Comparison of ENCODE assay signal across 1 cellular context in genomic region chr2:112259509-112260294, GRCh38.
TF ChIP-seq lines count a peak whose summit lies in the region.

No MANE protein-coding gene starts in this region.

TF ChIP-seq in HepG2, 621 proteins besides CTCF, POLR2A, EP300 and RAD21 (continued from another document and continues in another):
- peak; percentile 22; the same call in 1 of the 2 replicates for TF ChIP-seq GABPB1 (CRISPR knock-in tag; IDR thresholded peaks at IDR 0.05)
- TF ChIP-seq SP4 (CRISPR knock-in tag; IDR thresholded peaks at IDR 0.05): no peak
- TF ChIP-seq DNMT3B (CRISPR knock-in tag; conservative IDR thresholded peaks at IDR 0.05): 0 out of 2 replicates have a peak, but pooled peaks have one; percentile 48
- peak; percentile 87; the same call in 1 of the 2 replicates for TF ChIP-seq ZNF614 (CRISPR knock-in tag; IDR thresholded peaks at IDR 0.05; ENCODE audit: borderline replicate concordance)
- no peak for TF ChIP-seq ZBTB21 (CRISPR knock-in tag; IDR thresholded peaks at IDR 0.05)
- no peak for TF ChIP-seq SNAI1 (CRISPR knock-in tag; IDR thresholded peaks at IDR 0.05; ENCODE audit: borderline replicate concordance)
- TF ChIP-seq REPIN1 (CRISPR knock-in tag; IDR thresholded peaks at IDR 0.05; ENCODE audit: borderline replicate concordance, low read depth): peak; percentile 53; the same call in 1 of the 2 replicates
- peak; percentile 65; the same call in 1 of the 2 replicates for TF ChIP-seq ZNF777 (CRISPR knock-in tag; IDR thresholded peaks at IDR 0.05)
- TF ChIP-seq SKI (IDR thresholded peaks at IDR 0.05; ENCODE audit: partially characterized antibody): no peak
- TF ChIP-seq ZBTB37 (CRISPR knock-in tag; IDR thresholded peaks at IDR 0.05): no peak
- no peak for TF ChIP-seq ZNF784 (CRISPR knock-in tag; IDR thresholded peaks at IDR 0.05; ENCODE audit: borderline replicate concordance)
- TF ChIP-seq SAP130 (CRISPR knock-in tag; IDR thresholded peaks at IDR 0.05; ENCODE audit: low read depth): peak; percentile 39; the same call in 1 of the 2 replicates
- TF ChIP-seq ZNF75D (CRISPR knock-in tag; IDR thresholded peaks at IDR 0.05; ENCODE audit: borderline replicate concordance): no peak
- no peak for TF ChIP-seq ZNF180 (CRISPR knock-in tag; IDR thresholded peaks at IDR 0.05; ENCODE audit: borderline replicate concordance, low read depth)
- TF ChIP-seq CREBL2 (CRISPR knock-in tag; IDR thresholded peaks at IDR 0.05; ENCODE audit: borderline replicate concordance): no peak
- peak; percentile 63 for TF ChIP-seq ARID5B (CRISPR knock-in tag; IDR thresholded peaks at IDR 0.05)
- TF ChIP-seq KLF13 (CRISPR knock-in tag; IDR thresholded peaks at IDR 0.05): no peak
- TF ChIP-seq GTF3A (CRISPR knock-in tag; conservative IDR thresholded peaks at IDR 0.05): no peak
- TF ChIP-seq ZFP41 (CRISPR knock-in tag; IDR thresholded peaks at IDR 0.05; ENCODE audit: borderline replicate concordance): no peak
- peak; percentile 59; the same call in 1 of the 2 replicates for TF ChIP-seq GMEB1 (CRISPR knock-in tag; IDR thresholded peaks at IDR 0.05; ENCODE audit: borderline replicate concordance)
- no peak for TF ChIP-seq KDM1A (CRISPR knock-in tag; IDR thresholded peaks at IDR 0.05)
- 0 out of 2 replicates have a peak, but pooled peaks have one; percentile 51 for TF ChIP-seq ZBTB38 (CRISPR knock-in tag; IDR thresholded peaks at IDR 0.05)
- TF ChIP-seq BATF2 (CRISPR knock-in tag; IDR thresholded peaks at IDR 0.05): 0 out of 2 replicates have a peak, but pooled peaks have one; percentile 41
- TF ChIP-seq GATA4 (IDR thresholded peaks at IDR 0.05; ENCODE audit: borderline replicate concordance, low read depth): no peak
- no peak for TF ChIP-seq POLR2AphosphoS5 (IDR thresholded peaks at IDR 0.05; ENCODE audit: low read depth, low read length)
- no peak for TF ChIP-seq CAMTA2 (CRISPR knock-in tag; IDR thresholded peaks at IDR 0.05; ENCODE audit: borderline replicate concordance)
- 0 out of 2 replicates have a peak, but pooled peaks have one; percentile 0 for TF ChIP-seq MEF2D (CRISPR knock-in tag; IDR thresholded peaks at IDR 0.05)
- no peak for TF ChIP-seq MXD3 (CRISPR knock-in tag; IDR thresholded peaks at IDR 0.05)
- no peak for TF ChIP-seq KDM5B (CRISPR knock-in tag; IDR thresholded peaks at IDR 0.05; ENCODE audit: borderline replicate concordance)
- 0 out of 2 replicates have a peak, but pooled peaks have one; percentile 59 for TF ChIP-seq KLF6 (CRISPR knock-in tag; IDR thresholded peaks at IDR 0.05)
- TF ChIP-seq ZBTB33 (CRISPR knock-in tag; IDR thresholded peaks at IDR 0.05): peak; percentile 61
- TF ChIP-seq MYNN (CRISPR knock-in tag; IDR thresholded peaks at IDR 0.05; ENCODE audit: low read depth): peak; percentile 54; the same call in 1 of the 2 replicates
- TF ChIP-seq KLF9 (CRISPR knock-in tag; IDR thresholded peaks at IDR 0.05; ENCODE audit: low read depth): no peak
- TF ChIP-seq UBTF (CRISPR knock-in tag; IDR thresholded peaks at IDR 0.05): peak; percentile 29
- TF ChIP-seq ATRX (CRISPR knock-in tag; IDR thresholded peaks at IDR 0.05; ENCODE audit: borderline replicate concordance): no peak
- peak; percentile 80; the same call in 1 of the 2 replicates for TF ChIP-seq TSC22D2 (CRISPR knock-in tag; IDR thresholded peaks at IDR 0.05; ENCODE audit: borderline replicate concordance)
- peak; percentile 43; the same call in 1 of the 2 replicates for TF ChIP-seq ZNF800 (CRISPR knock-in tag; IDR thresholded peaks at IDR 0.05)
- TF ChIP-seq ETV5 (CRISPR knock-in tag; IDR thresholded peaks at IDR 0.05; ENCODE audit: borderline replicate concordance): peak; percentile 13; the same call in 1 of the 2 replicates
- no peak for TF ChIP-seq ZNF770 (CRISPR knock-in tag; IDR thresholded peaks at IDR 0.05)
- no peak for TF ChIP-seq TAF1 (CRISPR knock-in tag; IDR thresholded peaks at IDR 0.05)
- TF ChIP-seq ZNF569 (CRISPR knock-in tag; IDR thresholded peaks at IDR 0.05; ENCODE audit: borderline replicate concordance): no peak
- peak; percentile 30; the same call in 1 of the 2 replicates for TF ChIP-seq BCL3 (CRISPR knock-in tag; IDR thresholded peaks at IDR 0.05)
